ENCODE assay signal across 27 cellular contexts in the genomic region with DNA sequence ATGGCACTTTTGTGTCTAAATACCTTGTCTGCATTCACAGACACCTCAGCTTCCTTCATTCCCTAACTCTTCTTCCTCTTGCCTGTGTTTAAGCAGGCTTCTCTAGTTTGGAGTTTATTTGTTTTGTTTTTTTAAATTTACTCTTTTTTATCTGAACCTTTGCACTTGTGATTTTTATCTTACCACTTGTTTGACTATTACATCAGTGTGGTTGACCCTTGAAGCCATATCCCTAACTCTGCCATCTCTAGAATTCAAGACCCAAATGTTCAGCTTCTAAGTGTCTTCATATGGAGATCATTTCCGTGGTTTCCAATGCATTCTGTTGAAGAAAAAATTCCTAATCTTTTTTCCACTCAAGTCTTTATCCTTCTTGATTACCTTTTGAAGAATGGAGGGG.
"Had no signal": no experiment of that assay in that cellular context is flagged by ENCODE, and none has a peak within 500 bp of the region (broad histone marks: within the 10 kb centered on the region; RNA-seq: fewer than 3 reads in every experiment).

No MANE protein-coding gene starts in this region.

- H3K9me3 Mint-ChIP-seq: activated CD4-positive, alpha-beta memory T cell treated with anti-CD3 and anti-CD28 coated beads, Interleukin-2, amount 10 ng/mL, durations not matched to agents 7 days and 5 days; activated naive CD4-positive, alpha-beta T cell treated with anti-CD3 and anti-CD28 coated beads for 36 hours; activated T-helper 17 cell treated with anti-CD3 and anti-CD28 coated beads, Interleukin-2, amount 50 U/mL, for 72 hours had no signal

- H3K36me3 Mint-ChIP-seq: activated naive CD8-positive, alpha-beta T cell had no signal

- H3K27ac Mint-ChIP-seq: activated CD4-positive, alpha-beta memory T cell treated with anti-CD3 and anti-CD28 coated beads, Interleukin-2, amount 10 ng/mL, durations not matched to agents 7 days and 5 days; activated CD4-positive, alpha-beta T cell treated with anti-CD3 and anti-CD28 coated beads for 36 hours; activated naive CD4-positive, alpha-beta T cell treated with anti-CD3 and anti-CD28 coated beads for 36 hours; activated naive CD8-positive, alpha-beta T cell; activated T-helper 17 cell treated with anti-CD3 and anti-CD28 coated beads, Interleukin-2, amount 50 U/mL, for 72 hours had no signal

- H3K27ac ChIP-seq: SK-N-MC, WERI-Rb-1 had no signal

- DNase-seq: activated CD4-positive, alpha-beta memory T cell treated with anti-CD3 and anti-CD28 coated beads, Interleukin-2, amount 10 ng/mL, durations not matched to agents 7 days and 5 days; activated CD4-positive, alpha-beta T cell treated with anti-CD3 and anti-CD28 coated beads for 36 hours; activated CD4-positive, alpha-beta T cell treated with anti-CD3 and anti-CD28 coated beads, Interleukin-2, amount 50 U/mL, for 1 hour; activated gamma-delta T cell; activated naive CD4-positive, alpha-beta T cell treated with anti-CD3 and anti-CD28 coated beads for 36 hours; activated T-cell treated with anti-CD3 and anti-CD28 coated beads for 4 hours; activated T-cell treated with anti-CD3 and anti-CD28 coated beads, Interleukin-2, amount 50 U/mL, for 48 hours; amygdala; Kasumi-1; NCI-H1092; NCI-H1417; NCI-H1694; NCI-H2029; NCI-H2107; NCI-H345; NCI-H510A treated with DMSO at 0.1 percent for 48 hours; NCI-H69; NK-92 treated with Interleukin-12 subunit alpha and Interleukin-12 subunit beta, amount 100 ng/mL, for 24 hours; OCI-M1; RPMI8226; T-helper 1 cell had no signal

- H3K4me3 ChIP-seq: SK-N-MC had no signal

- H3K4me3 Mint-ChIP-seq: activated CD4-positive, alpha-beta memory T cell treated with anti-CD3 and anti-CD28 coated beads, Interleukin-2, amount 10 ng/mL, durations not matched to agents 7 days and 5 days; activated CD4-positive, alpha-beta T cell treated with anti-CD3 and anti-CD28 coated beads for 36 hours; activated naive CD4-positive, alpha-beta T cell treated with anti-CD3 and anti-CD28 coated beads for 36 hours; activated naive CD8-positive, alpha-beta T cell; activated T-helper 17 cell treated with anti-CD3 and anti-CD28 coated beads, Interleukin-2, amount 50 U/mL, for 72 hours had no signal

- H3K4me1 Mint-ChIP-seq: activated CD4-positive, alpha-beta T cell treated with anti-CD3 and anti-CD28 coated beads for 36 hours had no signal

- ATAC-seq: activated CD4-positive, alpha-beta T cell treated with anti-CD3 and anti-CD28 coated beads for 36 hours; activated T-helper 17 cell treated with anti-CD3 and anti-CD28 coated beads, Interleukin-2, amount 50 U/mL, for 72 hours; Panc1; Right ventricle myocardium inferior had no signal

- H3K27me3 Mint-ChIP-seq: activated naive CD8-positive, alpha-beta T cell had no signal

- H3K36me3 ChIP-seq: WERI-Rb-1 had no signal
